In the genomic region with DNA sequence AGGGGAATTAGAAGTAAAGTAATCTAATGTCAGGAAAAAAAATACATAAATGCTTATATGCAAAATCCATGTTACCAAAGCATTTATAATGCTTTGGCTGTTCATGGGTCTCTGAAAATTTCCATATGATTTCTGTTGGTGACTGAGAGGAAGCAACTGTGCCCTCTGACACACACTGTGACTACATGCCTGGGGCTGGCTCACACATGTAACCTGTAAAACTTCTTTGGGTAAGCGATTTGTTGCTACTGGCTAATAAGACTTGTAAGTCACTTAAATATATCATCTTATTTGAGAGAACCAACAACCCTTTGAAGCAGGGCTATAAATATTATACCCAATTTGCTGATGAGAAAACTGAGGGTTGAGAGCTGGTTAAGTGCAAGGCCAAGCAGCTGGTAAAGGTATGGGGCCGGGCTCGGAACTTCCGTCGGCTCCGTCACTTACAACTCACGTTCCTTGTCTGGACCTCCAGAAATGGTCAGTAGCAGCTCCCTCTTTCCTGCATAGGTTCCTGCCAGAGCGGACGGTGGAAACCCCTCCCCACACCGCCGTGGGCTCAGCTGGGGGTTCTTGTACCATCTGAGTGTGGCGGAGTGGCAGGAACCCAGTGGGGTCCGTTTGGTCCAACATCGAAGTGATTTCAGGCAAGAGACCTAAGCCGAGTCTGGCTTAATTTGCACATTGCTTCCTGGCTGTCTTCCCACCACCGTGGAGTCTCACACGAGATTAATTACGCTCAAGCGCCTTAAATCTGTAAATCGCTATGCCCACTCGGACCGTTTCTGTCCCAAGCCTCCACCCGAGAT, we compare ENCODE assay signal across 8 cellular contexts. TPM values are rescaled to one million over a fixed set of nuclear protein-coding genes. Genes with fewer than 3 reads are reported as not detected.
A peak's percentile ranks its signal among the peaks of the same experiment; 100 is the strongest.
DNase-seq lines count a peak whose midpoint lies in the region; ATAC-seq, FAIRE-seq and TF ChIP-seq lines count a peak whose summit lies in the region.

No MANE protein-coding gene starts in this region.

- ATAC-seq in stimulated activated naive CD8-positive, alpha-beta T cell treated with anti-CD3 and anti-CD28 coated beads, Interleukin-15, Interleukin-2, amounts not matched to agents 100 U/mL and 50 U/mL, for 24 hours: no peak
- ATAC-seq in HG03097 (IDR thresholded peaks at IDR 0.05; ENCODE audit: low FRiP score, unreplicated experiment) (no peak), HG03439 (IDR thresholded peaks at IDR 0.05; ENCODE audit: unreplicated experiment) (no peak)

- peaks cover 47% of the 10 kb centered on the region for H3K4me1 Mint-ChIP-seq in stimulated activated naive CD8-positive, alpha-beta T cell treated with anti-CD3 and anti-CD28 coated beads, Interleukin-15, Interleukin-2, amounts not matched to agents 100 ng/mL and 50 ng/mL, for 24 hours (ENCODE audit: low read depth)

- H3K27me3 Mint-ChIP-seq in stimulated activated naive CD8-positive, alpha-beta T cell treated with anti-CD3 and anti-CD28 coated beads, Interleukin-15, Interleukin-2, amounts not matched to agents 100 ng/mL and 50 ng/mL, for 24 hours: no peaks in the 10 kb centered on the region

- H3K27ac Mint-ChIP-seq in stimulated activated naive CD8-positive, alpha-beta T cell treated with anti-CD3 and anti-CD28 coated beads, Interleukin-15, Interleukin-2, amounts not matched to agents 100 ng/mL and 50 ng/mL, for 24 hours: peak overlapping the region; percentile 96

- no peaks in the 10 kb centered on the region for H3K9me3 ChIP-seq in SK-N-MC (ENCODE audit: low read depth, low read length)
- H3K9me3 ChIP-seq in esophagus muscularis mucosa: no peaks in the 10 kb centered on the region
- no peaks in the 10 kb centered on the region for H3K9me3 ChIP-seq in ovary

- H3K36me3 ChIP-seq in SK-N-MC (ENCODE audit: insufficient read depth, low read length): peaks cover 31% of the 10 kb centered on the region
- H3K36me3 ChIP-seq in esophagus muscularis mucosa: peaks cover 16 to 30% (median 28%) of the 10 kb centered on the region in 4 donors
- no peaks in the 10 kb centered on the region for H3K36me3 ChIP-seq in ovary

- H3K9ac ChIP-seq in SK-N-MC (ENCODE audit: insufficient read length): peak overlapping the region; percentile 89

- FAIRE-seq in HTR-8/SVneo (lab: Jason Lieb, UNC): no peak

- 8% methylated on average over 16 of the region's 23 CpGs for WGBS in esophagus muscularis mucosa
- WGBS in ovary, 3 donors: 5 to 6% (median 5%) methylated on average over 23 of the region's 23 CpGs

- peak overlapping the region; percentile 96 for H3K4me3 Mint-ChIP-seq in stimulated activated naive CD8-positive, alpha-beta T cell treated with anti-CD3 and anti-CD28 coated beads, Interleukin-15, Interleukin-2, amounts not matched to agents 100 ng/mL and 50 ng/mL, for 24 hours

- no peak for TF ChIP-seq EP300 in esophagus muscularis mucosa (IDR thresholded peaks at IDR 0.05)
- no peak for TF ChIP-seq EP300 in ovary (IDR thresholded peaks at IDR 0.05)

- H3K36me3 Mint-ChIP-seq in stimulated activated naive CD8-positive, alpha-beta T cell treated with anti-CD3 and anti-CD28 coated beads, Interleukin-15, Interleukin-2, amounts not matched to agents 100 ng/mL and 50 ng/mL, for 24 hours (ENCODE audit: low read depth): peaks cover 33% of the 10 kb centered on the region

- no peaks in the 10 kb centered on the region for H3K27me3 ChIP-seq in esophagus muscularis mucosa
- H3K27me3 ChIP-seq in ovary: no peaks in the 10 kb centered on the region

- H3K27ac ChIP-seq in SK-N-MC: peak overlapping the region; percentile 22; the same call in 1 of the 2 replicates
- peak overlapping the region; percentile 78 to 85 (median 82) for H3K27ac ChIP-seq in esophagus muscularis mucosa (replicated peaks in 1 of 4)
- H3K27ac ChIP-seq in ovary: peak overlapping the region; percentile 50 to 58

- H3K4me1 ChIP-seq in esophagus muscularis mucosa: peaks cover 21 to 42% (median 37%) of the 10 kb centered on the region in 4 donors
- peaks cover 7% of the 10 kb centered on the region for H3K4me1 ChIP-seq in ovary (ENCODE audit: insufficient read depth)

- TF ChIP-seq POLR2A in esophagus muscularis mucosa (IDR thresholded peaks at IDR 0.05; ENCODE audit: low read depth) (no peak), ovary (IDR thresholded peaks at IDR 0.05) (no peak)

- peak overlapping the region; percentile 96 for H3K4me3 ChIP-seq in SK-N-MC
- H3K4me3 ChIP-seq in esophagus muscularis mucosa: peak overlapping the region; percentile 69 to 94 (median 78)
- peak overlapping the region; percentile 87 for H3K4me3 ChIP-seq in ovary

- intact Hi-C loops in esophagus muscularis mucosa (cut with DNase I) (no loop called here), ovary (cut with DNase I) (no loop called here)

- TF ChIP-seq CTCF in esophagus muscularis mucosa (IDR thresholded peaks at IDR 0.05): no peak
- no peak for TF ChIP-seq CTCF in ovary (IDR thresholded peaks at IDR 0.05)

- DNase-seq in stimulated activated naive CD8-positive, alpha-beta T cell treated with anti-CD3 and anti-CD28 coated beads, Interleukin-15, Interleukin-2, amounts not matched to agents 100 U/mL and 50 U/mL, for 24 hours: no peak
- DNase-seq in SK-N-MC (ENCODE audit: low read depth, low spot score): no peak
- DNase-seq in esophagus muscularis mucosa (ENCODE audit: extremely low spot score): no peak
- DNase-seq in ovary: peak in 1 of 5 donors; percentile 56
- no peak for DNase-seq in HTR-8/SVneo (ENCODE audit: insufficient read length, low spot score)

- no peaks in the 10 kb centered on the region for H3K9me3 Mint-ChIP-seq in stimulated activated naive CD8-positive, alpha-beta T cell treated with anti-CD3 and anti-CD28 coated beads, Interleukin-15, Interleukin-2, amounts not matched to agents 100 ng/mL and 50 ng/mL, for 24 hours

RNA-seq across cellular contexts. Expression of a gene that starts 0.7 kb away (rescaled TPM):
- total RNA-seq in esophagus muscularis mucosa: 10 to 100 TPM; 17.9 to 32.5 (median 26.0) TPM
- 10 to 100 TPM; 14.8 to 37.4 (median 33.0) TPM for total RNA-seq in ovary
- 10 to 100 TPM; 17.7 to 36.7 TPM for polyA plus RNA-seq in ovary

RNA-seq across cellular contexts. Expression of a gene that starts 3.1 kb away (rescaled TPM):
- total RNA-seq in esophagus muscularis mucosa (10 to 100 TPM; 16.2 to 24.2 (median 20.1) TPM), ovary (10 to 100 TPM in 6 of 7 donors, 1 to 10 TPM in 1; 7.5 to 22.9 (median 16.7) TPM)
- polyA plus RNA-seq in ovary: 10 to 100 TPM in 1 of 2 donors, 1 to 10 TPM in 1; 3.3 to 19.6 TPM

RNA-seq across cellular contexts. Expression of a gene that starts 21.8 kb away (rescaled TPM):
- total RNA-seq in esophagus muscularis mucosa: 1 to 10 TPM in 1 of 4 donors, under 1 TPM in 2, not detected in 1; 0.29 to 1.2 (median 0.33) TPM
- under 1 TPM in 4 of 7 donors, not detected in 3; 0.23 to 0.51 (median 0.44) TPM for total RNA-seq in ovary
- polyA plus RNA-seq in ovary: under 1 TPM in 1 of 2 donors, not detected in 1; 0.11 TPM

RNA-seq across cellular contexts. Expression of a gene that starts 41.4 kb away (rescaled TPM):
- total RNA-seq in esophagus muscularis mucosa (10 to 100 TPM in 1 of 4 donors, 1 to 10 TPM in 3; 4.0 to 13.3 (median 6.1) TPM), ovary (10 to 100 TPM in 3 of 7 donors, 1 to 10 TPM in 4; 1.5 to 13.6 (median 9.8) TPM)
- polyA plus RNA-seq in ovary: 10 to 100 TPM; 10.5 to 12.3 TPM

Comparison
In these comparisons a context has a peak if more than half of its experiments do, and no peak if none do; other contexts are left out.
1. H3K27ac ChIP-seq: peak in every context shown above with its lines; median percentile 82 in esophagus muscularis mucosa; 54 in ovary; 22 in SK-N-MC.